Comparison of ENCODE assay signal across 1 cellular context in the genomic region with DNA sequence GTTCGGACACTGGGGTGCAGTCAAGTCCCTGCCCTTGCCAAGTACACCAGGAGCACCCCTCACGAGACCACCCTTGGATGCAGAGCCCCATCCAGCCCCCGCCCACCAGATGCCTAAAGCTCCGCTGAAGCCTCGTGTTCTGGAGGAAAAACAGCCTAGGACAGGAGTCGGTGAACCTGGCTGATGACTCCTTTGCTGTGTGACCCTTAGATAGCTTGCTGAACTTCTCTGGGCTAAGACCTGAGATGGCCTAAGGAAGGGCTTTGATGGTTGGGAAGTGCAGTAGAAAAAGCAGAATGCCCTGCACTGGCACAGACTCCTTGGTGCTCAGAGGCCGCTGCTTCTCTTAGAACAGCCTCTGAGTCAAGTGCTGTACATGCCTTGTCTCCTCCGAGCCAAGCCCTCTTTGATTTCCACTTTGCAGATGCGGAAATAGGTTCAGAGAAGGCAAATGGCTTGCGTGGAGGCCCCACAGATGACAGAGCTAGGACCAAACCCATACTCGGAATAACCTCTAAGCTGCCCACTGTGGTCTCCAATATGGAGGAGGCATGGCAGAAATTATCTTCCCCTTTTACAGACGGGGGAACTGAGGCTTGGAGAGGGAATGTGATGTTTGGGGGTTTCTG.
TF ChIP-seq lines count a peak whose summit lies in the region.

No MANE protein-coding gene starts in this region.

TF ChIP-seq in HepG2, 621 proteins besides CTCF, POLR2A, EP300 and RAD21:
- TF ChIP-seq ZNF629 (CRISPR knock-in tag; conservative IDR thresholded peaks at IDR 0.05) (0 out of 2 replicates have a peak, but pooled peaks have one; percentile 31), MLLT10 (CRISPR knock-in tag; IDR thresholded peaks at IDR 0.05) (no peak), ZNF768 (CRISPR knock-in tag; IDR thresholded peaks at IDR 0.05) (peak; percentile 85)
